1 cellular context compared by ENCODE assay signal in the genomic region with DNA sequence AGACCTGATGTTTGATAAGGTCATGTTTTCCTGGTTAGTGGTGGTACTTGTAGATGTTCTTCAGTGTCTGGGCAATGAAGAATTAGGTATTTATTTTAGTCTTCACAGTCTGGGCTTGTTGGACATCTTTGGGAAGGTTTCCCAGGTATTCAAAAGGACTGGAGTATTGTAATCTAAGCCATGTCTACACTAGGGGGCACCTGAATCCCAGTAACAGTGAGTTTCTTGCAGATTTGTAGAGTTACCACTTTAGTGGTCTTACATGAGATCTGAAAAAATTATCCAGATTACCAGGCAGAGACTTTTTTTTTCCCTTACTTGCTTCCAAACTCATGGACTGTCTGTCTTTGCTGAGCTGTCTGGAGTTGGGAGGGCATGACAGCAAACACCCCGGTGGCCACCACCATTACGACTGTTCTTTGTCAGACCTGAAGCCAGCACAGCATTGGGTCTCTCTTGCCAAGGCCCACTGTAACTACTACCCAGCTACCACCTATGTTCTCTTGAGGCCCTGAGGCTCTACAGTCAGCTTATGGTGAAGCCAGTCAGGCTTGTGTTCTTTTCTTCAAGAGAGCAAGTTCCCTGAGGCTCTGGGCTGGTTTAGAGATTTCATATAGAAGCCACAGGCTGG.
TF ChIP-seq lines count a peak whose summit lies in the region.

No MANE protein-coding gene starts in this region.

TF ChIP-seq in HCT116, 20 proteins besides CTCF, POLR2A, EP300 and RAD21 (continued from another document):
- no peak for TF ChIP-seq JUND (IDR thresholded peaks at IDR 0.05)
